In the genomic region with DNA sequence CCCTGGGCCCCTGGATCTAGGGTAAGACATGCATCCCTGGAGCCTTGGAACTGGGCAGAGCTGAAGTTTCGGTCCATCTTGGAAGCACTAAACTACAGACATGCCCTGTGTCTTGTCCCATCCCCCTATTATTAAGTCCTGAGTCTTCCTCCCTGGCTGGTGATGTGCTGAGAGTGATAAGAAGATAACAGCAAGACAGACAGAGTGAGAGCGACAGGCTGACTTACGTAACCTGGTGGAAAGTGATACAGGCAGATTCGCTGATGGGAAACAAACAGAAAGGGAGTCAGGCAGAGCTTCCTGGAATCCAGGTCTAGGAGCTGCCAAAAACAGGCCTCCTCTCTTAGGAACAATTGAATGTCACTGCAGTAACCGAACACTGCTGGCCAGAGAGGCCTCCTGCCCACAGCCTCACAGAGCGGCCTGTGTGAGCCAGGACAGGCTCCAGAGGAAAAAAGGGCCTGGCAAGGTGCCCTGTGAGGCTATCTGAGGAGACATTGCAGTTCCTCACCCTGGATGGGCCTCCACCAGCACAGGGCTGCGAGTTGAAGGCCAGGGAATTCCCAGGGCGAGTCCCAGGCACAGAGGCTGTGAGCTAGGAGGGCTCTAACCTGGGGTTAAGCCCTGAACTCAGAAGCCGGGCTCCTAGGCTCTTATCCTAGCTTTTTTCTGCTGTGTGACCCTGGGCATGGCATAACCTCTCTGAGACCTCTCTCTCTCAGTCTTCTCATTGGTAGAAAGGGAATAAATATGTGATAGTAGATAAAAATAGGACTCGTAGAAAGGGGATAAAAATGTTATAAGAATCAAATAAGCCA, we compare ENCODE assay signal across 10 cellular contexts. TPM values are rescaled to one million over a fixed set of nuclear protein-coding genes. Genes with fewer than 3 reads are reported as not detected.
DNase-seq lines count a peak whose midpoint lies in the region; ATAC-seq, FAIRE-seq and TF ChIP-seq lines count a peak whose summit lies in the region.
"Had no signal": no experiment of that assay in that cellular context is flagged by ENCODE, and none has a peak within 500 bp of the region (broad histone marks: within the 10 kb centered on the region; RNA-seq: fewer than 3 reads in every experiment).

No MANE protein-coding gene starts in this region.

- H3K4me2 ChIP-seq in astrocyte (ENCODE audit: low read length): no peak overlapping the region

- peak overlapping the region; percentile 48 for H2AFZ ChIP-seq in astrocyte (ENCODE audit: low read depth, low read length)

- H3K4me1 Mint-ChIP-seq in astrocyte (ENCODE audit: low read depth, unreplicated experiment): peaks cover 4% of the 10 kb centered on the region

- no peaks in the 10 kb centered on the region for H3K36me3 ChIP-seq in astrocyte (ENCODE audit: insufficient read depth, low read length)
- no peaks in the 10 kb centered on the region for H3K36me3 ChIP-seq in right atrium auricular region

- H3K36me3 Mint-ChIP-seq in astrocyte (ENCODE audit: low read depth, unreplicated experiment): no peaks in the 10 kb centered on the region

- H3K27ac ChIP-seq in astrocyte (ENCODE audit: low read depth, low read length) (no peak overlapping the region), right atrium auricular region (peak overlapping the region; percentile 78 to 88)
- H3K27ac ChIP-seq: epithelial cell of prostate had no signal

- H3K27ac Mint-ChIP-seq in astrocyte (ENCODE audit: unreplicated experiment): peak overlapping the region; percentile 11

- no peaks in the 10 kb centered on the region for H3K79me2 ChIP-seq in astrocyte (ENCODE audit: insufficient read depth, low read length)

- H3K4me1 ChIP-seq in astrocyte (ENCODE audit: insufficient read depth, low read length): no peaks in the 10 kb centered on the region
- peaks cover 0 to 16% of the 10 kb centered on the region in 2 donors for H3K4me1 ChIP-seq in right atrium auricular region

- H3K4me3 Mint-ChIP-seq in astrocyte (ENCODE audit: unreplicated experiment): no peak overlapping the region

- H3K9me3 Mint-ChIP-seq in astrocyte (ENCODE audit: unreplicated experiment): no peaks in the 10 kb centered on the region

- H3K9me3 ChIP-seq in astrocyte (ENCODE audit: insufficient read depth, low read depth, low read length): no peaks in the 10 kb centered on the region
- no peaks in the 10 kb centered on the region for H3K9me3 ChIP-seq in right atrium auricular region

- no peak overlapping the region for H3K9ac ChIP-seq in astrocyte (ENCODE audit: low read length)

- H4K20me1 ChIP-seq in astrocyte (ENCODE audit: insufficient read depth, low read length): no peaks in the 10 kb centered on the region

- H3K4me3 ChIP-seq in astrocyte (ENCODE audit: insufficient read depth, low read depth, low read length): no peak overlapping the region
- H3K4me3 ChIP-seq in right atrium auricular region: no peak overlapping the region

- H3K27me3 Mint-ChIP-seq in astrocyte (ENCODE audit: low read depth, unreplicated experiment): peaks cover 17% of the 10 kb centered on the region

- no peaks in the 10 kb centered on the region for H3K27me3 ChIP-seq in astrocyte (ENCODE audit: insufficient read depth, low read length)
- no peaks in the 10 kb centered on the region for H3K27me3 ChIP-seq in right atrium auricular region

- no peak for FAIRE-seq in astrocyte (lab: Jason Lieb, UNC)

- TF ChIP-seq CTCF in astrocyte (IDR thresholded peaks at IDR 0.05; ENCODE audit: insufficient read depth, low read depth, low read length) (no peak), right atrium auricular region (IDR thresholded peaks at IDR 0.05) (no peak)

- ATAC-seq in GM18520 (IDR thresholded peaks at IDR 0.05; ENCODE audit: unreplicated experiment): no peak
- no peak for ATAC-seq in GM18870 (IDR thresholded peaks at IDR 0.05; ENCODE audit: unreplicated experiment)

- in situ Hi-C loops in G401 (cut with HindIII; ENCODE audit: low sequenced_read_pairs): no loop called here

- peak; percentile 76 for DNase-seq in G401 (ENCODE audit: low spot score)
- DNase-seq in astrocyte (ENCODE audit: low read depth): peak; percentile 61
- DNase-seq in right atrium auricular region (ENCODE audit: low spot score): peak; percentile 91
- peak; percentile 54 for DNase-seq in renal cortical epithelial cell (ENCODE audit: low read depth)
- no peak for DNase-seq in activated CD8-positive, alpha-beta memory T cell treated with anti-CD3 and anti-CD28 coated beads, Interleukin-2, amount 50 U/mL, for 4 hours
- no peak for DNase-seq in activated gamma-delta T cell treated with Interleukin-2 at 50 U/mL for 16 hours
- DNase-seq: T-helper 1 cell had no signal

RNA-seq across cellular contexts. Expression of a gene that starts 34.2 kb away (rescaled TPM):
- 25.5 and 38.4 TPM in 2 replicates for total RNA-seq in G401 (2014; rRNA removed; shearing (Covaris generic))
- total RNA-seq in astrocyte: 39.1 and 41.9 TPM in 2 replicates
- 10 to 100 TPM; 17.7 to 24.4 TPM for total RNA-seq in right atrium auricular region
- total RNA-seq in renal cortical epithelial cell: 53.8 and 59.9 TPM in 2 replicates

Comparison
In these comparisons a context has a peak if more than half of its experiments do, and no peak if none do; other contexts are left out.
1. DNase-seq: peak in G401 (single experiment), astrocyte (single experiment), right atrium auricular region (single experiment) and renal cortical epithelial cell (single experiment); none in activated CD8-positive, alpha-beta memory T cell treated with anti-CD3 and anti-CD28 coated beads, Interleukin-2, amount 50 U/mL, for 4 hours (single experiment) and activated gamma-delta T cell treated with Interleukin-2 at 50 U/mL for 16 hours (single experiment).